In the genomic region with DNA sequence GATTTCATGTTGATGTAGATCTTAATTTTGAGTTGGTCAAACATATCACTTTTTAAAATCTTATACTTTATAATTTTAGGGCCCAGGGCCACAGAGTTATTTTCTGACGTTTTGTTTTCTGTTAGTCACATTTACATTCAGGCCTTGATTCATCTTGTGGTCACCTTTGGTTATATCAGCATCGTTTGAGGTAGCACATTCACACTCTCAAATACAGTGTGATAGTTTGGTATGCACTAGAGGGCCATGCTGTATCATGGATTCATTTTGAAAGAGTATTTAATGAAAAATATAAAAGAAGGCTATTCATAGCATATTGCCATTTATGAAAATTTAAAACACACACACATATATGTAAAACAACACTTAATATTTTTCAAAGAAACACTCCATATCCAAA, we compare ENCODE assay signal across 1 cellular context.
TF ChIP-seq lines count a peak whose summit lies in the region.

No MANE protein-coding gene starts in this region.

TF ChIP-seq in HCT116, 20 proteins besides CTCF, POLR2A, EP300 and RAD21 (continued from another document):
- TF ChIP-seq, protein P1, sequence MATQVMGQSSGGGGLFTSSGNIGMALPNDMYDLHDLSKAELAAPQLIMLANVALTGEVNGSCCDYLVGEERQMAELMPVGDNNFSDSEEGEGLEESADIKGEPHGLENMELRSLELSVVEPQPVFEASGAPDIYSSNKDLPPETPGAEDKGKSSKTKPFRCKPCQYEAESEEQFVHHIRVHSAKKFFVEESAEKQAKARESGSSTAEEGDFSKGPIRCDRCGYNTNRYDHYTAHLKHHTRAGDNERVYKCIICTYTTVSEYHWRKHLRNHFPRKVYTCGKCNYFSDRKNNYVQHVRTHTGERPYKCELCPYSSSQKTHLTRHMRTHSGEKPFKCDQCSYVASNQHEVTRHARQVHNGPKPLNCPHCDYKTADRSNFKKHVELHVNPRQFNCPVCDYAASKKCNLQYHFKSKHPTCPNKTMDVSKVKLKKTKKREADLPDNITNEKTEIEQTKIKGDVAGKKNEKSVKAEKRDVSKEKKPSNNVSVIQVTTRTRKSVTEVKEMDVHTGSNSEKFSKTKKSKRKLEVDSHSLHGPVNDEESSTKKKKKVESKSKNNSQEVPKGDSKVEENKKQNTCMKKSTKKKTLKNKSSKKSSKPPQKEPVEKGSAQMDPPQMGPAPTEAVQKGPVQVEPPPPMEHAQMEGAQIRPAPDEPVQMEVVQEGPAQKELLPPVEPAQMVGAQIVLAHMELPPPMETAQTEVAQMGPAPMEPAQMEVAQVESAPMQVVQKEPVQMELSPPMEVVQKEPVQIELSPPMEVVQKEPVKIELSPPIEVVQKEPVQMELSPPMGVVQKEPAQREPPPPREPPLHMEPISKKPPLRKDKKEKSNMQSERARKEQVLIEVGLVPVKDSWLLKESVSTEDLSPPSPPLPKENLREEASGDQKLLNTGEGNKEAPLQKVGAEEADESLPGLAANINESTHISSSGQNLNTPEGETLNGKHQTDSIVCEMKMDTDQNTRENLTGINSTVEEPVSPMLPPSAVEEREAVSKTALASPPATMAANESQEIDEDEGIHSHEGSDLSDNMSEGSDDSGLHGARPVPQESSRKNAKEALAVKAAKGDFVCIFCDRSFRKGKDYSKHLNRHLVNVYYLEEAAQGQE (IDR thresholded peaks at IDR 0.05; ENCODE audit: low read depth), result no peak
